8 cellular contexts compared by ENCODE assay signal in the genomic region with DNA sequence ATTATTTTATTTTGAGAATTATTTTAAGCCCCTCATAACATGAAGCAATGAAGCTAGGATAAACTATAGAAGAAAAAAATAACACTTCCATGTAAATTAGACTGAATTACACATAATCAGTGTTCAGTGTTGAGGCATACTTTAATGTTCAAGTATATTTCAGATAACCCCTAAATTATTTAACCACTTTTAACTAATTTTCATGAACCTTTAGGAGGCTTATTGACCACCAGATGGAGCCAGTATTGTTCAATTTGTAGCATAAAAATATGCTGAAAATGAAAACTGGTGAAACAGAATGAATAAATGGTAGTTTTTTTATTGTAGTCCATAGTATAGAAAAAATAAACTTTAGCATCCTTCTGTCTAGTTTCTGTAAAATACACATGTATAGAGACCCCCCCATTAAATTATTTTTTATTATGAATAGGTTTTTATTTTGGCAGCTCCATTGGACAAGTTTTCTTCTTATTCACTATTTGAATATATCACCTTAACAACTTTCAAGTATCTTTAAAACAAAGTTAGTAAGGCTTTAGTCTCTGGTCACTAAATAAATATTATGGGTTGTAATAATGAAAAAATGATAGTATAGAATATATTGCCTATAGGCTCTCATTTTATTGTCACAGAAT.
DNase-seq lines count a peak whose midpoint lies in the region; ATAC-seq and TF ChIP-seq lines count a peak whose summit lies in the region.

No MANE protein-coding gene starts in this region.

- H3K4me3 ChIP-seq in OCI-LY3 (ENCODE audit: low read length) = no peak overlapping the region

- no peak overlapping the region for H3K9ac ChIP-seq in OCI-LY3 (ENCODE audit: low read length)

- H4K20me1 ChIP-seq in OCI-LY3 (ENCODE audit: insufficient read depth, low read length) = no peaks in the 10 kb centered on the region

- no peak overlapping the region for H2AFZ ChIP-seq in OCI-LY3 (ENCODE audit: low read depth, low read length)

- H3K79me2 ChIP-seq in OCI-LY3 (ENCODE audit: low read length) = no peaks in the 10 kb centered on the region

- no peak overlapping the region for H3K4me2 ChIP-seq in OCI-LY3 (ENCODE audit: low read length)

- no peaks in the 10 kb centered on the region for H3K27me3 ChIP-seq in OCI-LY3 (ENCODE audit: low read depth, low read length)

- DNase-seq in NOMO-1 treated with DMSO at 0.1 percent for 48 hours (lab: John Stamatoyannopoulos, UW; ENCODE audit: unreplicated experiment) = peak; percentile 26
- no peak for DNase-seq in NOMO-1 (lab: John Stamatoyannopoulos, UW; ENCODE audit: unreplicated experiment in 2 of 2)
- peak; percentile 79 for DNase-seq in fibroblast of peridontal ligament (ENCODE audit: extremely low read depth)
- peak; percentile 76 for DNase-seq in superior temporal gyrus (ENCODE audit: extremely low spot score)
- no peak for DNase-seq in NCI-H2081 (lab: John Stamatoyannopoulos, UW)

- peaks cover 5% of the 10 kb centered on the region; the same call in 1 of the 2 replicates for H3K9me3 ChIP-seq in OCI-LY3 (ENCODE audit: insufficient read depth, low read length)

- H3K27ac ChIP-seq in OCI-LY3 (ENCODE audit: low read length) = no peak overlapping the region

- peak; percentile 63 for TF ChIP-seq CTCF in OCI-LY3 (IDR thresholded peaks at IDR 0.05; ENCODE audit: low read depth, low read length)

- ATAC-seq in GM18858 (IDR thresholded peaks at IDR 0.05; ENCODE audit: unreplicated experiment) = no peak
- no peak for ATAC-seq in HG02938 (IDR thresholded peaks at IDR 0.05; ENCODE audit: unreplicated experiment)

- H3K36me3 ChIP-seq in OCI-LY3 (replicated peaks; ENCODE audit: low read depth, low read length) = peaks cover 4% of the 10 kb centered on the region

- no peaks in the 10 kb centered on the region for H3K4me1 ChIP-seq in OCI-LY3 (ENCODE audit: low read length)

Comparison
In these comparisons a context has a peak if more than half of its experiments do, and no peak if none do; other contexts are left out.
1. DNase-seq: peak in NOMO-1 treated with DMSO at 0.1 percent for 48 hours (single experiment), fibroblast of peridontal ligament (single experiment) and superior temporal gyrus (single experiment); none in NOMO-1 (0 of 2) and NCI-H2081 (0 of 2).